ENCODE assay signal across 24 cellular contexts in genomic region chr10:73537288-73537687, GRCh38. TPM values are rescaled to one million over a fixed set of nuclear protein-coding genes. Genes with fewer than 3 reads are reported as not detected.
DNase-seq lines count a peak whose midpoint lies in the region; ATAC-seq and FAIRE-seq lines count a peak whose summit lies in the region.
"Had no signal": no experiment of that assay in that cellular context is flagged by ENCODE, and none has a peak within 500 bp of the region (broad histone marks: within the 10 kb centered on the region; RNA-seq: fewer than 3 reads in every experiment).

No MANE protein-coding gene starts in this region.

- H3K27ac ChIP-seq in CD4-positive, alpha-beta memory T cell (ENCODE audit: low read depth, low read length), result no peak overlapping the region
- H3K27ac ChIP-seq: coronary artery, esophagus squamous epithelium, Peyer's patch, thoracic aorta had no signal

- H3K4me3 Mint-ChIP-seq in CD4-positive, alpha-beta memory T cell, result peak overlapping the region in 4 of 8 donors; percentile 41 to 63 (median 51)
- H3K4me3 Mint-ChIP-seq in activated CD8-positive, alpha-beta T cell treated with anti-CD3 and anti-CD28 coated beads, Interleukin-2, amount 10 ng/mL, durations not matched to agents 7 days and 5 days, result no peak overlapping the region
- H3K4me3 Mint-ChIP-seq: GM23338; IgD-negative memory B cell; natural killer cell treated with Interleukin-12 subunit alpha and Interleukin-12 subunit beta and Interleukin-15 and Interleukin-18, amount 100 ng/mL, for 72 hours had no signal

- peak; percentile 84 for ATAC-seq in activated CD8-positive, alpha-beta T cell treated with anti-CD3 and anti-CD28 coated beads, Interleukin-2, amount 10 ng/mL, durations not matched to agents 7 days and 5 days
- ATAC-seq in GM18517 (IDR thresholded peaks at IDR 0.05; ENCODE audit: unreplicated experiment), result no peak
- ATAC-seq: GM23338; natural killer cell treated with Interleukin-12 subunit alpha and Interleukin-12 subunit beta and Interleukin-15 and Interleukin-18, amount 100 ng/mL, for 72 hours had no signal

- H3K4me3 ChIP-seq in CD4-positive, alpha-beta memory T cell (ENCODE audit: low read length in 2 of 2), result no peak overlapping the region
- H3K4me3 ChIP-seq in iPS-15b (ENCODE audit: low read depth, low read length), result no peak overlapping the region
- H3K4me3 ChIP-seq: coronary artery, esophagus squamous epithelium, GM23338, MG63, Peyer's patch, thoracic aorta had no signal

- peak overlapping the region; percentile 3 for H3K9ac ChIP-seq in iPS-15b (ENCODE audit: low read depth, low read length)

- no peaks in the 10 kb centered on the region for H3K27me3 ChIP-seq in CD4-positive, alpha-beta memory T cell (ENCODE audit: insufficient read depth, low read length)
- no peaks in the 10 kb centered on the region for H3K27me3 ChIP-seq in iPS-15b (ENCODE audit: control insufficient read depth, insufficient read depth, low read length)
- H3K27me3 ChIP-seq: esophagus squamous epithelium, MG63, Peyer's patch had no signal

- H3K27me3 Mint-ChIP-seq in CD4-positive, alpha-beta memory T cell, result peaks cover 0 to 5% of the 10 kb centered on the region in 2 donors
- H3K27me3 Mint-ChIP-seq in activated CD8-positive, alpha-beta T cell treated with anti-CD3 and anti-CD28 coated beads, Interleukin-2, amount 10 ng/mL, durations not matched to agents 7 days and 5 days (ENCODE audit: low read depth), result no peaks in the 10 kb centered on the region
- H3K27me3 Mint-ChIP-seq: IgD-negative memory B cell; natural killer cell treated with Interleukin-12 subunit alpha and Interleukin-12 subunit beta and Interleukin-15 and Interleukin-18, amount 100 ng/mL, for 72 hours had no signal

- peak overlapping the region in 1 of 7 donors; percentile 65 for H3K27ac Mint-ChIP-seq in CD4-positive, alpha-beta memory T cell
- H3K27ac Mint-ChIP-seq in activated CD8-positive, alpha-beta T cell treated with anti-CD3 and anti-CD28 coated beads, Interleukin-2, amount 10 ng/mL, durations not matched to agents 7 days and 5 days, result no peak overlapping the region
- H3K27ac Mint-ChIP-seq: GM23338; IgD-negative memory B cell; natural killer cell treated with Interleukin-12 subunit alpha and Interleukin-12 subunit beta and Interleukin-15 and Interleukin-18, amount 100 ng/mL, for 72 hours had no signal

- no peak for FAIRE-seq in HTR-8/SVneo (lab: Jason Lieb, UNC)
- FAIRE-seq: islet of Langerhans had no signal

- peaks cover 2 to 10% of the 10 kb centered on the region in 2 donors for H3K36me3 Mint-ChIP-seq in CD4-positive, alpha-beta memory T cell
- no peaks in the 10 kb centered on the region for H3K36me3 Mint-ChIP-seq in activated CD8-positive, alpha-beta T cell treated with anti-CD3 and anti-CD28 coated beads, Interleukin-2, amount 10 ng/mL, durations not matched to agents 7 days and 5 days (ENCODE audit: low read depth)
- H3K36me3 Mint-ChIP-seq: natural killer cell treated with Interleukin-12 subunit alpha and Interleukin-12 subunit beta and Interleukin-15 and Interleukin-18, amount 100 ng/mL, for 72 hours had no signal

- H3K4me1 Mint-ChIP-seq in CD4-positive, alpha-beta memory T cell, result peaks cover 12 to 25% (median 13%) of the 10 kb centered on the region in 4 donors
- H3K4me1 Mint-ChIP-seq in activated CD8-positive, alpha-beta T cell treated with anti-CD3 and anti-CD28 coated beads, Interleukin-2, amount 10 ng/mL, durations not matched to agents 7 days and 5 days (ENCODE audit: low read depth), result peaks cover 15% of the 10 kb centered on the region
- H3K4me1 Mint-ChIP-seq: GM23338, IgD-negative memory B cell had no signal

- no peaks in the 10 kb centered on the region for H3K9me3 ChIP-seq in CD4-positive, alpha-beta memory T cell (ENCODE audit: control insufficient read depth in 1 of 2, low read length in 2 of 2)
- no peaks in the 10 kb centered on the region for H3K9me3 ChIP-seq in iPS-15b (ENCODE audit: control insufficient read depth, insufficient read depth, low read length)
- H3K9me3 ChIP-seq: esophagus squamous epithelium, MG63, Peyer's patch, thoracic aorta had no signal

- H3K9me3 Mint-ChIP-seq in CD4-positive, alpha-beta memory T cell, result no peaks in the 10 kb centered on the region
- no peaks in the 10 kb centered on the region for H3K9me3 Mint-ChIP-seq in activated CD8-positive, alpha-beta T cell treated with anti-CD3 and anti-CD28 coated beads, Interleukin-2, amount 10 ng/mL, durations not matched to agents 7 days and 5 days (ENCODE audit: insufficient read depth)
- H3K9me3 Mint-ChIP-seq: GM23338; IgD-negative memory B cell; natural killer cell treated with Interleukin-12 subunit alpha and Interleukin-12 subunit beta and Interleukin-15 and Interleukin-18, amount 100 ng/mL, for 72 hours had no signal

- DNase-seq in CD4-positive, alpha-beta memory T cell, result peak in 3 of 5 donors; percentile 8 to 26 (median 11)
- DNase-seq in GF-D8 (lab: John Stamatoyannopoulos, UW) (peak; percentile 75), NCI-H774 (lab: John Stamatoyannopoulos, UW) (no peak), HTR-8/SVneo (ENCODE audit: insufficient read length, low spot score) (no peak)
- DNase-seq in activated CD8-positive, alpha-beta T cell treated with anti-CD3 and anti-CD28 coated beads, Interleukin-2, amount 10 ng/mL, durations not matched to agents 7 days and 5 days, result no peak
- DNase-seq: activated CD4-positive, alpha-beta T cell treated with anti-CD3 and anti-CD28 coated beads, Interleukin-2, amount 50 U/mL, for 1 hour; activated gamma-delta T cell treated with Interleukin-2 at 50 U/mL for 16 hours; amygdala; esophagus squamous epithelium; MG63; NCI-H2171 treated with DMSO at 0.1 percent for 48 hours; NCI-H524 treated with DMSO at 0.1 percent for 48 hours; Peyer's patch; right cardiac atrium; stimulated activated CD4-positive, alpha-beta T cell treated with anti-CD3 and anti-CD28 coated beads, Interleukin-12 subunit alpha, Interleukin-12 subunit beta, amount 100 ng/mL, for 4 hours; stimulated activated CD4-positive, alpha-beta T cell treated with anti-CD3 and anti-CD28 coated beads, Interleukin-4, amount 100 ng/mL, for 24 hours had no signal

- CTCF ChIA-PET in CD4-positive, alpha-beta memory T cell (lab: Charles Lee; ENCODE audit: partially characterized antibody), result interaction anchor here (2.3 to 13.1 kb wide), 2 partner anchors 8 to 109 kb away, joined by 13 to 312 read pairs; partner anchors contain the start of gene MYOZ1
- CTCF ChIA-PET in activated CD8-positive, alpha-beta T cell treated with anti-CD3 and anti-CD28 coated beads, Interleukin-2, amount 10 ng/mL, durations not matched to agents 7 days and 5 days (lab: Charles Lee), result interaction anchor here (0.7 to 2.4 kb wide), 3 partner anchors 8 to 107 kb away, joined by 4 to 17 read pairs (median 9); no protein-coding TSS in a partner anchor

- no peaks in the 10 kb centered on the region for H3K36me3 ChIP-seq in CD4-positive, alpha-beta memory T cell (ENCODE audit: insufficient read depth, low read length)
- no peaks in the 10 kb centered on the region for H3K36me3 ChIP-seq in iPS-15b (ENCODE audit: control insufficient read depth, insufficient read depth, low read length)

- H3K4me1 ChIP-seq in CD4-positive, alpha-beta memory T cell (ENCODE audit: insufficient read depth, low read length), result peaks cover 19% of the 10 kb centered on the region
- no peaks in the 10 kb centered on the region for H3K4me1 ChIP-seq in iPS-15b (ENCODE audit: control insufficient read depth, insufficient read depth, low read length)
- H3K4me1 ChIP-seq: Peyer's patch had no signal

- POLR2A ChIA-PET in CD4-positive, alpha-beta memory T cell (lab: Charles Lee; ENCODE audit: partially characterized antibody), result interaction anchor here (0.6 to 1.3 kb wide), 2 partner anchors 9 to 106 kb away, joined by 3 to 4 read pairs; no protein-coding TSS in a partner anchor
- POLR2A ChIA-PET in activated CD8-positive, alpha-beta T cell treated with anti-CD3 and anti-CD28 coated beads, Interleukin-2, amount 10 ng/mL, durations not matched to agents 7 days and 5 days (lab: Charles Lee), result no interaction called here

- intact Hi-C loops in CD4-positive, alpha-beta memory T cell (cut with micrococcal nuclease), result no loop called here

RNA-seq across cellular contexts. Expression of gene PPP3CB, which starts 41.5 kb away (rescaled TPM):
- 10 to 100 TPM; 47.4 to 48.1 TPM for total RNA-seq in CD4-positive, alpha-beta memory T cell
- 1 to 10 TPM; 8.9 to 9.6 TPM for polyA plus RNA-seq in CD4-positive, alpha-beta memory T cell
- total RNA-seq in activated CD8-positive, alpha-beta T cell treated with anti-CD3 and anti-CD28 coated beads, Interleukin-2, amount 10 ng/mL, durations not matched to agents 7 days and 5 days, result 10 to 100 TPM; 38.9 to 41.3 TPM

RNA-seq across cellular contexts. Expression of gene USP54, which starts 53.9 kb away (rescaled TPM):
- 1 to 10 TPM; 7.4 to 7.6 TPM for total RNA-seq in CD4-positive, alpha-beta memory T cell
- 1 to 10 TPM in 1 of 2 donors, under 1 TPM in 1; 0.04 to 1.4 TPM for polyA plus RNA-seq in CD4-positive, alpha-beta memory T cell
- total RNA-seq in activated CD8-positive, alpha-beta T cell treated with anti-CD3 and anti-CD28 coated beads, Interleukin-2, amount 10 ng/mL, durations not matched to agents 7 days and 5 days, result 1 to 10 TPM; 3.7 to 4.3 TPM

Comparison
In these comparisons a context has a peak if more than half of its experiments do, and no peak if none do; other contexts are left out.
1. DNase-seq: peak in CD4-positive, alpha-beta memory T cell (3 of 5) and GF-D8 (single experiment); none in activated CD8-positive, alpha-beta T cell treated with anti-CD3 and anti-CD28 coated beads, Interleukin-2, amount 10 ng/mL, durations not matched to agents 7 days and 5 days (single experiment), NCI-H774 (single experiment) and HTR-8/SVneo (single experiment).